Comparison of ENCODE assay signal across 11 cellular contexts in the genomic region with DNA sequence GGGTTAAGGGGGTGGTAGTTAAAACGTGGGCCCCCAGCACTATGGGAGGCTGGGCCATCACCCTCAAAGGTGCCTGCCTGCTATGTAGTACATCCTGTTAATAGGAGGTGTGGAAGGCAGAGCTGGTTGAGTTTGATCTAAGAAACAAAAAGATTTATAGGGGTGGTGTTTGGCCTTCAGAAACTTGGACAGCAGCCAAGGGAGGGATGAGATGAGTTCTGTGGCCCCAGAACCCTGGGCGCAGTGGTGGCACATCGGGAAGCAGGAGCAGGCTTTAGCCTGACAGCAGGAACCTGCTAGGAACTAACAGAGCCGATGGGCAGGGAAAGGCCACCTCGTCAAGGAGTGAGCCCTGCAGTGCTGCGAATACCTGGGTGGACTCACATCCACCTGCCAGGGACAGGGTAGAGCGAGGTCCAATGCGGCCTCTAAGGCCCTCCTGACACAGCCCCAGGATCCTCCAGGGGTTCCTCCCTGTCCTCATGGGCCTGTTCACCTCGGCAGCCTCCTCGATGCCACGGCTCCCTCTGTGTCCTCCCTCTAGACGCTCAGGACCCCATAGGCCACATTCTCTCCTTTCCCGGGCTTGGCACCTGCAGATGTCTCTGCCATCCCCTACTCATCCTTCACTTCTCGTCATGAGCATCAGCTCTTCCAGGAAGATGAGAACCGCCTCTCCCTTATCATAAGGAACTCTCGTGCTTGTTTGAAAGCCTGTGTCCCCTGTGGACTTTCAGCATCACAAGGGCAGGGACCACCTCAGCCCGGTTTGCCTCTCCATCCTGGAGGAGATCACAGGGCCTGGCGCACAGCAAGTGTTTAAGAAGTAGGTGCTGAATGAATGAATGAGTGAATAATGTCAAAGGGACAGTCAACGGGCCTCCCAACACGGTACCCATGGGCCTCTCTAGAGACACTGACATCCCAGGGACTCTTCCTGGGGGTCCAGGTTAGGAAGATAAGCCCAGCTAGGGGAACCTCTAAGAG.
"Had no signal": no experiment of that assay in that cellular context is flagged by ENCODE, and none has a peak within 500 bp of the region (broad histone marks: within the 10 kb centered on the region; RNA-seq: fewer than 3 reads in every experiment).

No MANE protein-coding gene starts in this region.

- H3K27ac Mint-ChIP-seq: activated naive CD4-positive, alpha-beta T cell treated with anti-CD3 and anti-CD28 coated beads for 36 hours; activated T-helper 1 cell treated with anti-CD3 and anti-CD28 coated beads, Interleukin-12 subunit alpha, Interleukin-12 subunit beta, Interleukin-2, Interleukin-4 antibody, amounts not matched to agents 30 ng/mL and 10 ng/mL and 1 ng/mL, durations not matched to agents 14 hours and 24 hours and 36 hours; stimulated activated naive CD8-positive, alpha-beta T cell treated with anti-CD3 and anti-CD28 coated beads, Interleukin-15, amount 100 ng/mL, for 72 hours; WTC11 had no signal

- H3K27me3 Mint-ChIP-seq: stimulated activated naive CD8-positive, alpha-beta T cell treated with anti-CD3 and anti-CD28 coated beads, Interleukin-15, amount 100 ng/mL, for 72 hours had no signal

- DNase-seq: activated CD4-positive, alpha-beta T cell treated with anti-CD3 and anti-CD28 coated beads for 48 hours; activated naive CD4-positive, alpha-beta T cell treated with anti-CD3 and anti-CD28 coated beads for 36 hours; colonic mucosa; stimulated activated naive CD8-positive, alpha-beta T cell treated with anti-CD3 and anti-CD28 coated beads, Interleukin-15, amount 100 ng/mL, for 72 hours; upper lobe of left lung had no signal

- H3K4me3 ChIP-seq: colonic mucosa, esophagus muscularis mucosa, right atrium auricular region, smooth muscle cell, upper lobe of left lung had no signal

- H3K4me3 Mint-ChIP-seq: activated naive CD4-positive, alpha-beta T cell treated with anti-CD3 and anti-CD28 coated beads for 36 hours; activated T-helper 1 cell treated with anti-CD3 and anti-CD28 coated beads, Interleukin-12 subunit alpha, Interleukin-12 subunit beta, Interleukin-2, Interleukin-4 antibody, amounts not matched to agents 30 ng/mL and 10 ng/mL and 1 ng/mL, durations not matched to agents 14 hours and 24 hours and 36 hours; stimulated activated naive CD8-positive, alpha-beta T cell treated with anti-CD3 and anti-CD28 coated beads, Interleukin-15, amount 100 ng/mL, for 72 hours; WTC11 had no signal

- H3K4me1 ChIP-seq: colonic mucosa, right atrium auricular region, upper lobe of left lung had no signal

- H3K36me3 ChIP-seq: colonic mucosa, esophagus muscularis mucosa, neutrophil, right atrium auricular region, upper lobe of left lung had no signal

- H3K27ac ChIP-seq: colonic mucosa, esophagus muscularis mucosa, neutrophil, right atrium auricular region, upper lobe of left lung had no signal

- H3K27me3 ChIP-seq: colonic mucosa, esophagus muscularis mucosa, right atrium auricular region, upper lobe of left lung had no signal

- ATAC-seq: stimulated activated naive CD8-positive, alpha-beta T cell treated with anti-CD3 and anti-CD28 coated beads, Interleukin-15, amount 100 ng/mL, for 72 hours; WTC11 had no signal

- H3K9me3 Mint-ChIP-seq: activated naive CD4-positive, alpha-beta T cell treated with anti-CD3 and anti-CD28 coated beads for 36 hours had no signal

- H3K4me2 ChIP-seq: smooth muscle cell had no signal

- H3K9me3 ChIP-seq: colonic mucosa, esophagus muscularis mucosa, neutrophil, right atrium auricular region, upper lobe of left lung had no signal

- H3K36me3 Mint-ChIP-seq: WTC11 had no signal
